Comparison of ENCODE assay signal across 8 cellular contexts in genomic region chr14:69694730-69695663, GRCh38.
DNase-seq lines count a peak whose midpoint lies in the region; ATAC-seq and TF ChIP-seq lines count a peak whose summit lies in the region.
"Had no signal": no experiment of that assay in that cellular context is flagged by ENCODE, and none has a peak within 500 bp of the region (broad histone marks: within the 10 kb centered on the region; RNA-seq: fewer than 3 reads in every experiment).

No MANE protein-coding gene starts in this region.

- no peak overlapping the region for H3K4me3 ChIP-seq in GM23248
- no peak overlapping the region for H3K4me3 ChIP-seq in cardiac muscle cell
- H3K4me3 ChIP-seq in spleen = peak overlapping the region in 1 of 8 donors; percentile 28

- no peak for ATAC-seq in GM18498 (IDR thresholded peaks at IDR 0.05; ENCODE audit: unreplicated experiment)
- ATAC-seq: HCT116 had no signal

- peak overlapping the region; percentile 30; the same call in 1 of the 2 replicates for H3K9ac ChIP-seq in GM23248

- H3K4me1 ChIP-seq in GM23248 (ENCODE audit: insufficient read depth) = peaks cover 25% of the 10 kb centered on the region
- H3K4me1 ChIP-seq in cardiac muscle cell (ENCODE audit: low read depth) = peaks cover 51% of the 10 kb centered on the region
- peaks cover 49 to 100% (median 86%) of the 10 kb centered on the region in 6 donors for H3K4me1 ChIP-seq in spleen

- peak; percentile 72 for DNase-seq in GM23248
- peak; percentile 62 for DNase-seq in SK-MEL-5 (ENCODE audit: low read depth, low spot score)
- DNase-seq in cardiac muscle cell (ENCODE audit: low read depth in 1 of 2, low spot score in 1 of 2) = peak in 1 of 2 donors; percentile 39
- no peak for DNase-seq in spleen
- no peak for DNase-seq in NOMO-1 treated with DMSO at 0.1 percent for 48 hours (lab: John Stamatoyannopoulos, UW; ENCODE audit: unreplicated experiment)
- no peak for DNase-seq in GDM1 (lab: John Stamatoyannopoulos, UW)

- H3K27ac ChIP-seq in GM23248 (peak overlapping the region; percentile 53), cardiac muscle cell (peak overlapping the region; percentile 89), spleen (peak overlapping the region; percentile 58 to 94 (median 86))

- 0 out of 2 replicates have a peak, but pooled peaks cover 13% of the 10 kb centered on the region for H3F3A ChIP-seq in GM23248 (ENCODE audit: insufficient read depth)

- H2AFZ ChIP-seq in GM23248 = no peak overlapping the region

- no peaks in the 10 kb centered on the region for H3K36me3 ChIP-seq in GM23248 (ENCODE audit: low read depth)
- H3K36me3 ChIP-seq in cardiac muscle cell = no peaks in the 10 kb centered on the region
- H3K36me3 ChIP-seq in spleen = peaks cover 0 to 17% (median 0%) of the 10 kb centered on the region in 6 donors

- 82 to 86% methylated on average over 10 of the region's 10 CpGs for WGBS in GM23248 (ENCODE audit: low coverage in 1 of 2, low lambda C conversion rate in 2 of 2, missing lambda C conversion rate in 2 of 2), 2 experiments
- WGBS in spleen, 5 donors = 51 to 69% (median 56%) methylated on average over 10 of the region's 10 CpGs

- peaks cover 97% of the 10 kb centered on the region for H3K79me2 ChIP-seq in GM23248 (ENCODE audit: insufficient read depth)

- H3K4me2 ChIP-seq in GM23248 (ENCODE audit: unreplicated experiment) = peak overlapping the region; percentile 6

- no peak for TF ChIP-seq POLR2A in spleen (IDR thresholded peaks at IDR 0.05)

- intact Hi-C loops in spleen (cut with DNase I; ENCODE audit: low total_unique reads) = no loop called here

- H3K9me2 ChIP-seq in GM23248 (ENCODE audit: insufficient read depth) = no peaks in the 10 kb centered on the region

- H4K20me1 ChIP-seq in GM23248 (ENCODE audit: insufficient read depth) = no peaks in the 10 kb centered on the region; the same call in 1 of the 2 replicates

- H3K9me3 ChIP-seq in GM23248 (ENCODE audit: low read depth) (no peaks in the 10 kb centered on the region), cardiac muscle cell (ENCODE audit: low read depth) (no peaks in the 10 kb centered on the region), spleen (no peaks in the 10 kb centered on the region)

- no peak for TF ChIP-seq CTCF in cardiac muscle cell (IDR thresholded peaks at IDR 0.05; ENCODE audit: low read depth, low read length)
- TF ChIP-seq CTCF in spleen (IDR thresholded peaks at IDR 0.05 in 8 of 11, conservative IDR thresholded peaks at IDR 0.05 in 3 of 11) = no peak

- H3K27me3 ChIP-seq in GM23248 (replicated peaks; ENCODE audit: insufficient read depth) = no peaks in the 10 kb centered on the region
- H3K27me3 ChIP-seq in cardiac muscle cell = no peaks in the 10 kb centered on the region
- no peaks in the 10 kb centered on the region for H3K27me3 ChIP-seq in spleen (replicated peaks in 1 of 7)

- in situ Hi-C loops in GM23248 (cut with MboI) (no loop called here), SK-MEL-5 (cut with HindIII; ENCODE audit: low pct_unique_long_range_greater_than_20kb, low sequenced_read_pairs) (no loop called here)

Comparison
In these comparisons a context has a peak if more than half of its experiments do, and no peak if none do; other contexts are left out.
1. DNase-seq: peak in GM23248 (single experiment) and SK-MEL-5 (single experiment); none in spleen (single experiment), NOMO-1 treated with DMSO at 0.1 percent for 48 hours (single experiment) and GDM1 (single experiment).
2. Peak in every context shown above with its lines, with median percentiles within 50 percentile points of each other: H3K27ac ChIP-seq.